In the genomic region with DNA sequence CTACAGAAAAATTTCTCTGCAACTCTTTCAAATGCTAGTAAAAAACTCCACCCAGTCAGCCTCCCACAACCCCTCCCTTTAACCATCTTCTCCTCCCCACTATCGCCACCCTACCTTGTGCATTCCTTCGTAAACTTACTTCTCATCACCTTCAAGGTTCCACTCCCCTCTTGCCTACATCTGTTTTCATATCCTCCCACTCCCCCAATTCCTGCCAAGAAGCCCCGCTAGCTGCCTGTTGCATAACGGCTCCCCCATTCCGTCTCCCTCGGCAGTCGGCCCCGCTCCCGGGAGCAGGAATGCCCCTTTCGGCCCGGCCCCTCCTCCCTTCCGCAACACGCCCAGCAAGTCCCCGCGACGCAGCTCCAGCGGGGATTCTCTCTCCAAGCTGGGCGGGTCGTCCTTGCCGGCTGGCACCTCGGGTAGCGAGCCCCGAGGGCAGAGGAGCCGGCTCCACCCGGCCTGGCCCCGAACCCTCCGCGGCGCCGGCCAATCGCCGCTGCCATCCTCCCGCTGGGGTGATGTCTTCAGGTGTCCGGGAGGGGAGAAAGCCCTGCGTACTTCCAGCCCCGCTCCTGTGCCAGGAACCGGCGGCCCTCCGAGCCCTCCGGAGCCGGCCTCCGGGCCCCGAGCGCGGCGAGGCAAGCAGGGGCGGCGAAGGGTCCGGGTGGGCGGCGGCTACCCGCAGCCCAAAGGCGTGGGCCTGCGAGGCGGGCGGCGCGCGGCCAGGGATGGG, we compare ENCODE assay signal across 8 cellular contexts. TPM values are rescaled to one million over a fixed set of nuclear protein-coding genes. Genes with fewer than 3 reads are reported as not detected.
DNase-seq lines count a peak whose midpoint lies in the region; ATAC-seq and TF ChIP-seq lines count a peak whose summit lies in the region.

No MANE protein-coding gene starts in this region.

- H3K9ac ChIP-seq in endocrine pancreas (ENCODE audit: control insufficient read depth, insufficient read depth, low read length), result peak overlapping the region; percentile 54

- no peaks in the 10 kb centered on the region for H3K27me3 ChIP-seq in endocrine pancreas (ENCODE audit: control insufficient read depth, insufficient read depth, low read length)

- H3K9me3 ChIP-seq in endocrine pancreas (ENCODE audit: control insufficient read depth, low read length), result no peaks in the 10 kb centered on the region

- DNase-seq in AG10803 (ENCODE audit: low read depth), result peak; percentile 70
- DNase-seq in NCI-H748 treated with DMSO at 0.1 percent for 48 hours (lab: John Stamatoyannopoulos, UW), result peak; percentile 31
- peak; percentile 9 for DNase-seq in activated CD8-positive, alpha-beta memory T cell treated with anti-CD3 and anti-CD28 coated beads, Interleukin-2, amount 50 U/mL, for 24 hours (ENCODE audit: extremely low read depth)
- DNase-seq in mesenteric fat pad (ENCODE audit: low spot score), result peak; percentile 92
- DNase-seq in stimulated activated CD8-positive, alpha-beta memory T cell treated with anti-CD3 and anti-CD28 coated beads, Interleukin-15, amount 100 ng/mL, for 4 hours (ENCODE audit: low read depth in 2 of 2), result peak; percentile 20 to 27

- peak overlapping the region; percentile 79 for H3K4me3 ChIP-seq in AG10803 (ENCODE audit: low read length)
- peak overlapping the region; percentile 95 for H3K4me3 ChIP-seq in endocrine pancreas (ENCODE audit: control insufficient read depth, insufficient read depth, low read length)

- H3K36me3 ChIP-seq in endocrine pancreas (ENCODE audit: control insufficient read depth, insufficient read depth, low read length), result no peaks in the 10 kb centered on the region

- peak; percentile 29 for ATAC-seq in GM18873 (IDR thresholded peaks at IDR 0.05; ENCODE audit: low FRiP score, unreplicated experiment)
- peak; percentile 25 for ATAC-seq in HG03108 (IDR thresholded peaks at IDR 0.05; ENCODE audit: unreplicated experiment)

- TF ChIP-seq CTCF in AG10803 (conservative IDR thresholded peaks at IDR 0.05; ENCODE audit: low read length), result no peak; the same call in 1 of the 2 replicates

- H3K4me1 ChIP-seq in endocrine pancreas (ENCODE audit: control insufficient read depth, insufficient read depth, low read length), result peaks cover 10% of the 10 kb centered on the region

RNA-seq across cellular contexts. Expression of a gene that starts 1.5 kb away (rescaled TPM):
- total RNA-seq in mesenteric fat pad, result 16.5 TPM

Comparison
In these comparisons a context has a peak if more than half of its experiments do, and no peak if none do; other contexts are left out.
1. Peak in every context shown above with its lines: DNase-seq, ATAC-seq and H3K4me3 ChIP-seq.
2. DNase-seq: peak in every context shown above with its lines; median percentile 92 in mesenteric fat pad; 70 in AG10803; 31 in NCI-H748 treated with DMSO at 0.1 percent for 48 hours; 24 in stimulated activated CD8-positive, alpha-beta memory T cell treated with anti-CD3 and anti-CD28 coated beads, Interleukin-15, amount 100 ng/mL, for 4 hours; 9 in activated CD8-positive, alpha-beta memory T cell treated with anti-CD3 and anti-CD28 coated beads, Interleukin-2, amount 50 U/mL, for 24 hours.